In genomic region chr2:70789304-70790078, GRCh38 we compare ENCODE assay signal across 9 cellular contexts. TPM values are rescaled to one million over a fixed set of nuclear protein-coding genes. Genes with fewer than 3 reads are reported as not detected.
DNase-seq lines count a peak whose midpoint lies in the region; ATAC-seq and TF ChIP-seq lines count a peak whose summit lies in the region.
"Had no signal": no experiment of that assay in that cellular context is flagged by ENCODE, and none has a peak within 500 bp of the region (broad histone marks: within the 10 kb centered on the region; RNA-seq: fewer than 3 reads in every experiment).

No MANE protein-coding gene starts in this region.

- no peaks in the 10 kb centered on the region for H3K36me3 ChIP-seq in breast epithelium

- no peak overlapping the region for H3K27ac ChIP-seq in breast epithelium

- TF ChIP-seq CTCF in GM10266 (IDR thresholded peaks at IDR 0.05; ENCODE audit: control insufficient read depth, insufficient read depth, low read depth, missing control alignments) (peak; percentile 58), breast epithelium (IDR thresholded peaks at IDR 0.05) (peak in 2 of 3 donors; percentile 23 to 27)

- H3K4me3 ChIP-seq in breast epithelium = peak overlapping the region; percentile 7 to 59 (median 37)

- no peak for ATAC-seq in GM18867 (IDR thresholded peaks at IDR 0.05; ENCODE audit: unreplicated experiment)
- ATAC-seq in HG02571 (IDR thresholded peaks at IDR 0.05; ENCODE audit: unreplicated experiment) = no peak

- intact Hi-C loops in breast epithelium (cut with DNase I; ENCODE audit: low total_unique reads) = no loop called here

- no peaks in the 10 kb centered on the region for H3K4me1 ChIP-seq in breast epithelium

- no peaks in the 10 kb centered on the region for H3K9me3 ChIP-seq in breast epithelium

- no peak for TF ChIP-seq POLR2A in breast epithelium (IDR thresholded peaks at IDR 0.05)

- DNase-seq in GM10266 (ENCODE audit: extremely low spot score) (peak; percentile 80), NCI-H1694 (lab: John Stamatoyannopoulos, UW) (peak; percentile 69), UCSD-AML1 (lab: John Stamatoyannopoulos, UW; ENCODE audit: unreplicated experiment) (peak; percentile 65), breast epithelium (ENCODE audit: low spot score in 2 of 2) (peak in 1 of 2 donors; percentile 20), iris pigment epithelial cell (ENCODE audit: low read depth) (peak; percentile 61)
- DNase-seq in stimulated activated CD4-positive, alpha-beta T cell treated with anti-CD3 and anti-CD28 coated beads, Interleukin-15, amount 100 ng/mL, for 48 hours (ENCODE audit: low read depth in 2 of 2) = peak; percentile 56 to 62

- peaks cover 0 to 45% of the 10 kb centered on the region in 2 donors for H3K27me3 ChIP-seq in breast epithelium

RNA-seq across cellular contexts. Expression of gene FIGLA, which starts 1.0 kb away (rescaled TPM):
- total RNA-seq in breast epithelium = not detected
- total RNA-seq: mononuclear cell had no signal

RNA-seq across cellular contexts. Expression of gene ADD2, which starts 21.5 kb away (rescaled TPM):
- 1 to 10 TPM; 1.3 to 2.3 (median 1.9) TPM for total RNA-seq in breast epithelium

RNA-seq across cellular contexts. Expression of gene CLEC4F, which starts 30.9 kb away (rescaled TPM):
- under 1 TPM in 1 of 3 donors, not detected in 2; 0.88 TPM for total RNA-seq in breast epithelium

RNA-seq across cellular contexts. Expression of gene CD207, which starts 46.1 kb away (rescaled TPM):
- total RNA-seq in breast epithelium = under 1 TPM in 2 of 3 donors, not detected in 1; 0.33 to 0.88 TPM
